ENCODE assay signal across 21 cellular contexts in the genomic region with DNA sequence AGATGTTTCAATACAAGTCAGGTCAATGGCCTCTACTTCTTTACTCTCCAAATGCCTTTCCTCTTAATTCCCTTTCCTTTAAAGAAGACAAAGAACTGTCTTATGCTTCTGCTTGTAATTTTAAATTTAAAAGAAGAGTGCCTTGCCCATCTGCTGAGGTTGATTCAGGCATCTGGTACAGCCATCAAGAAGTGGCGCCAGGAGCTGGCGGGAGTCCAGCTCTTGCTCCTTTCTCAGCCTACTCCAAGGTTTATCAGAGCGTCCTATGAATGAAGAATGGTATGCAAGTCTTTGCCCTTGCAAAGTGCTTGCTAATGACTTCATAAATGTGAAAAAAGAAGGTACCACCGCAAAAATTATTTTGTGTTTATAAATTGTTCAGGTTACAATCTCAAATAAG.
A peak's percentile ranks its signal among the peaks of the same experiment; 100 is the strongest.
DNase-seq lines count a peak whose midpoint lies in the region; ATAC-seq and TF ChIP-seq lines count a peak whose summit lies in the region.
"Had no signal": no experiment of that assay in that cellular context is flagged by ENCODE, and none has a peak within 500 bp of the region (broad histone marks: within the 10 kb centered on the region; RNA-seq: fewer than 3 reads in every experiment).

No MANE protein-coding gene starts in this region.

- TF ChIP-seq RAD21 in HCT116 (IDR thresholded peaks at IDR 0.05; ENCODE audit: low read depth) = no peak

- 85 to 93% methylated on average over 4 of the region's 4 CpGs for WGBS in testis, 2 donors

- BruUV-seq in HCT116 (replicated peaks; lab: Mats Ljungman, UMichigan) = no TSS peak

- RAD21 ChIA-PET in HCT116 (lab: Charles Lee; ENCODE audit: low non-redundant PET in 1 of 2, low total read pairs in 2 of 2, uncharacterized antibody in 2 of 2, unreplicated experiment in 2 of 2) = no interaction called here

- no peak overlapping the region for H3K4me2 ChIP-seq in HCT116 (ENCODE audit: low read length)
- H3K4me2 ChIP-seq: BLaER1 treated with 17β-estradiol and CSF1 and Interleukin-3, amounts not matched to agents 10 nM and 100 nM; hepatocyte had no signal

- H3K27me3 ChIP-seq in HCT116 (ENCODE audit: insufficient read depth, low read length) (no peaks in the 10 kb centered on the region), testis (no peaks in the 10 kb centered on the region), gastrocnemius medialis (no peaks in the 10 kb centered on the region)
- H3K27me3 ChIP-seq: BLaER1 treated with 17β-estradiol and CSF1 and Interleukin-3, amounts not matched to agents 10 nM and 100 nM; hepatocyte; spleen; tibial nerve had no signal

- DNase-seq in HCT116 (ENCODE audit: low read depth, low spot score) = no peak
- DNase-seq in NCI-H2227 treated with DMSO at 0.1 percent for 48 hours (lab: John Stamatoyannopoulos, UW) = peak; percentile 17
- peak; percentile 70 for DNase-seq in left ventricle myocardium superior
- DNase-seq in testis = peak; percentile 38
- no peak for DNase-seq in gastrocnemius medialis
- no peak for DNase-seq in NCI-H2029 treated with DMSO at 0.1 percent for 48 hours (lab: John Stamatoyannopoulos, UW)
- DNase-seq: activated CD4-positive, alpha-beta T cell treated with anti-CD3 and anti-CD28 coated beads for 4 hours; activated CD8-positive, alpha-beta T cell treated with anti-CD3 and anti-CD28 coated beads, Interleukin-2, amount 10 ng/mL, durations not matched to agents 7 days and 5 days; activated T-cell treated with anti-CD3 and anti-CD28 coated beads for 4 hours; NCI-H1694; NCI-H774; nephron progenitor cell; RPMI8226; spleen; stimulated activated CD4-positive, alpha-beta T cell treated with anti-CD3 and anti-CD28 coated beads, Interleukin-2, amount 100 ng/mL, for 24 hours; T1000 had no signal

- H3K4me3 ChIP-seq in HCT116 (replicated peaks in 1 of 2; ENCODE audit: low read depth in 1 of 2, low read length in 2 of 2) (no peak overlapping the region), testis (no peak overlapping the region), gastrocnemius medialis (no peak overlapping the region)
- H3K4me3 ChIP-seq: BLaER1 treated with 17β-estradiol and CSF1 and Interleukin-3, amounts not matched to agents 10 nM and 100 nM; hepatocyte; spleen; tibial nerve had no signal

- H3K4me1 ChIP-seq in HCT116 (ENCODE audit: control insufficient read depth in 1 of 2, insufficient read depth in 2 of 2, low read length in 2 of 2) (no peaks in the 10 kb centered on the region), testis (no peaks in the 10 kb centered on the region), gastrocnemius medialis (peaks cover 8 to 9% of the 10 kb centered on the region in 2 donors)

- TF ChIP-seq CTCF in HCT116 (IDR thresholded peaks at IDR 0.05 in 2 of 3, conservative IDR thresholded peaks at IDR 0.05 in 1 of 3; ENCODE audit: borderline replicate concordance in 1 of 3, insufficient read depth in 1 of 3, low read depth in 2 of 3, low read length in 2 of 3) (no peak), testis (IDR thresholded peaks at IDR 0.05) (no peak), gastrocnemius medialis (IDR thresholded peaks at IDR 0.05 in 4 of 5, conservative IDR thresholded peaks at IDR 0.05 in 1 of 5) (no peak)

- in situ Hi-C loops in gastrocnemius medialis (cut with MboI; ENCODE audit: low sequenced_read_pairs in 4 of 4) = no loop called here

- H3K9ac ChIP-seq in HCT116 (ENCODE audit: low read length) = no peak overlapping the region
- H3K9ac ChIP-seq: BLaER1 treated with 17β-estradiol and CSF1 and Interleukin-3, amounts not matched to agents 10 nM and 100 nM had no signal

- no peaks in the 10 kb centered on the region for H4K20me1 ChIP-seq in HCT116 (ENCODE audit: insufficient read depth)
- H4K20me1 ChIP-seq: BLaER1 treated with 17β-estradiol and CSF1 and Interleukin-3, amounts not matched to agents 10 nM and 100 nM had no signal

- H3K27ac ChIP-seq in HCT116 (ENCODE audit: low read depth, low read length) (no peak overlapping the region), testis (no peak overlapping the region), gastrocnemius medialis (no peak overlapping the region)
- H3K27ac ChIP-seq: BLaER1 treated with 17β-estradiol and CSF1 and Interleukin-3, amounts not matched to agents 10 nM and 100 nM; hepatocyte; spleen; tibial nerve; VCaP had no signal

- CTCF ChIA-PET in HCT116 (lab: Charles Lee) = no interaction called here

- intact Hi-C loops in HCT116 (cut with micrococcal nuclease) = no loop called here
- intact Hi-C loops in left ventricle myocardium superior (cut with micrococcal nuclease) = loop anchor here (10.0 kb wide), 1 partner anchor 383 kb away; no protein-coding TSS in a partner anchor
- intact Hi-C loops in testis (cut with DNase I; ENCODE audit: low total_unique reads) = no loop called here
- intact Hi-C loops in gastrocnemius medialis (cut with DNase I; ENCODE audit: low total_unique reads) = no loop called here

- H3K9me2 ChIP-seq in HCT116 (ENCODE audit: insufficient read depth) = 0 out of 2 replicates have a peak, but pooled peaks cover 5% of the 10 kb centered on the region

- no peaks in the 10 kb centered on the region for H3K79me2 ChIP-seq in HCT116 (ENCODE audit: insufficient read depth, low read length)
- H3K79me2 ChIP-seq: hepatocyte had no signal

- H3K9me3 ChIP-seq in HCT116 (ENCODE audit: control insufficient read depth in 1 of 2, insufficient read depth in 1 of 2, low read depth in 1 of 2, low read length in 2 of 2) (no peaks in the 10 kb centered on the region), testis (no peaks in the 10 kb centered on the region), gastrocnemius medialis (no peaks in the 10 kb centered on the region)

- POLR2A ChIA-PET in HCT116 (lab: Charles Lee) = no interaction called here

- ATAC-seq in HCT116 (no peak), left ventricle myocardium superior (peak; percentile 43), GM21447 (IDR thresholded peaks at IDR 0.05; ENCODE audit: unreplicated experiment) (no peak), gastrocnemius medialis (no peak)
- ATAC-seq: activated CD8-positive, alpha-beta T cell treated with anti-CD3 and anti-CD28 coated beads, Interleukin-2, amount 10 ng/mL, durations not matched to agents 7 days and 5 days had no signal

- H2AFZ ChIP-seq in HCT116 (ENCODE audit: low read depth, low read length, poor library complexity, severe bottlenecking) = peak overlapping the region; percentile 20
- H2AFZ ChIP-seq: hepatocyte had no signal

- H3K36me3 ChIP-seq in HCT116 (ENCODE audit: control insufficient read depth in 1 of 2, insufficient read depth in 2 of 2, low read length in 2 of 2) (no peaks in the 10 kb centered on the region), testis (ENCODE audit: low read depth, missing control alignments) (no peaks in the 10 kb centered on the region), gastrocnemius medialis (no peaks in the 10 kb centered on the region)
- H3K36me3 ChIP-seq: BLaER1 treated with 17β-estradiol and CSF1 and Interleukin-3, amounts not matched to agents 10 nM and 100 nM; spleen; tibial nerve had no signal

- TF ChIP-seq POLR2A in HCT116 (IDR thresholded peaks at IDR 0.05; ENCODE audit: borderline replicate concordance, extremely low read depth, insufficient read depth, insufficient read length) (no peak), testis (IDR thresholded peaks at IDR 0.05) (no peak), gastrocnemius medialis (IDR thresholded peaks at IDR 0.05) (no peak)

TF ChIP-seq in HCT116, 20 proteins besides CTCF, POLR2A, EP300 and RAD21 (continues in another document):
- TF ChIP-seq, protein P1, sequence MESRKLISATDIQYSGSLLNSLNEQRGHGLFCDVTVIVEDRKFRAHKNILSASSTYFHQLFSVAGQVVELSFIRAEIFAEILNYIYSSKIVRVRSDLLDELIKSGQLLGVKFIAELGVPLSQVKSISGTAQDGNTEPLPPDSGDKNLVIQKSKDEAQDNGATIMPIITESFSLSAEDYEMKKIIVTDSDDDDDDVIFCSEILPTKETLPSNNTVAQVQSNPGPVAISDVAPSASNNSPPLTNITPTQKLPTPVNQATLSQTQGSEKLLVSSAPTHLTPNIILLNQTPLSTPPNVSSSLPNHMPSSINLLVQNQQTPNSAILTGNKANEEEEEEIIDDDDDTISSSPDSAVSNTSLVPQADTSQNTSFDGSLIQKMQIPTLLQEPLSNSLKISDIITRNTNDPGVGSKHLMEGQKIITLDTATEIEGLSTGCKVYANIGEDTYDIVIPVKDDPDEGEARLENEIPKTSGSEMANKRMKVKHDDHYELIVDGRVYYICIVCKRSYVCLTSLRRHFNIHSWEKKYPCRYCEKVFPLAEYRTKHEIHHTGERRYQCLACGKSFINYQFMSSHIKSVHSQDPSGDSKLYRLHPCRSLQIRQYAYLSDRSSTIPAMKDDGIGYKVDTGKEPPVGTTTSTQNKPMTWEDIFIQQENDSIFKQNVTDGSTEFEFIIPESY (IDR thresholded peaks at IDR 0.05; ENCODE audit: extremely low read depth, insufficient replicate concordance, low read length) = no peak
- no peak for TF ChIP-seq TCF7L2 (IDR thresholded peaks at IDR 0.05; ENCODE audit: borderline replicate concordance, extremely low read depth, insufficient read depth, insufficient read length)
- no peak for TF ChIP-seq SRF (IDR thresholded peaks at IDR 0.05; ENCODE audit: low read depth)
- TF ChIP-seq SP1 (IDR thresholded peaks at IDR 0.05; ENCODE audit: low read depth) = no peak
- no peak for TF ChIP-seq SIN3A (IDR thresholded peaks at IDR 0.05; ENCODE audit: low read depth)
- no peak for TF ChIP-seq ZNF274 (IDR thresholded peaks at IDR 0.05; ENCODE audit: low read depth, low read length)
- no peak for TF ChIP-seq CEBPB (IDR thresholded peaks at IDR 0.05; ENCODE audit: low read depth)
- TF ChIP-seq ELF1 (IDR thresholded peaks at IDR 0.05; ENCODE audit: borderline replicate concordance, low read depth) = no peak
- no peak for TF ChIP-seq ATF3 (IDR thresholded peaks at IDR 0.05)
- TF ChIP-seq EGR1 (IDR thresholded peaks at IDR 0.05; ENCODE audit: low read depth) = no peak

Comparison
In these comparisons a context has a peak if more than half of its experiments do, and no peak if none do; other contexts are left out.
1. DNase-seq: peak in NCI-H2227 treated with DMSO at 0.1 percent for 48 hours (single experiment), left ventricle myocardium superior (single experiment) and testis (single experiment); none in HCT116 (single experiment), gastrocnemius medialis (0 of 2) and NCI-H2029 treated with DMSO at 0.1 percent for 48 hours (single experiment).